Comparison of ENCODE assay signal across 14 cellular contexts in genomic region chr3:108202080-108202479, GRCh38. TPM values are rescaled to one million over a fixed set of nuclear protein-coding genes. Genes with fewer than 3 reads are reported as not detected.
DNase-seq lines count a peak whose midpoint lies in the region; ATAC-seq and TF ChIP-seq lines count a peak whose summit lies in the region.
"Had no signal": no experiment of that assay in that cellular context is flagged by ENCODE, and none has a peak within 500 bp of the region (broad histone marks: within the 10 kb centered on the region; RNA-seq: fewer than 3 reads in every experiment).

No MANE protein-coding gene starts in this region.

- DNase-seq in activated naive CD8-positive, alpha-beta T cell treated with anti-CD3 and anti-CD28 coated beads, Interleukin-2, amount 50 U/mL, for 24 hours: no peak
- DNase-seq in activated naive CD8-positive, alpha-beta T cell treated with anti-CD3 and anti-CD28 coated beads for 36 hours: no peak
- DNase-seq in chondrocyte (ENCODE audit: low spot score) (no peak), WTC11 (ENCODE audit: low spot score) (no peak)
- no peak for DNase-seq in NK-92 treated with Interleukin-12 subunit alpha and Interleukin-12 subunit beta, amount 100 ng/mL, for 24 hours (lab: John Stamatoyannopoulos, UW)
- DNase-seq in stimulated activated CD4-positive, alpha-beta T cell treated with anti-CD3 and anti-CD28 coated beads, Interleukin-4, amount 100 ng/mL, for 1 hour: no peak
- DNase-seq: activated CD8-positive, alpha-beta memory T cell treated with anti-CD3 and anti-CD28 coated beads for 24 hours; activated naive CD4-positive, alpha-beta T cell treated with Interleukin-2 at 50 U/mL for 16 hours; immature natural killer cell; mesendoderm; SHP77 treated with DMSO at 0.1 percent for 48 hours; T1000 had no signal

- H3K4me1 Mint-ChIP-seq in activated naive CD8-positive, alpha-beta T cell treated with anti-CD3 and anti-CD28 coated beads, Interleukin-2, amount 50 U/mL, for 24 hours: peaks cover 30% of the 10 kb centered on the region
- peaks cover 19% of the 10 kb centered on the region for H3K4me1 Mint-ChIP-seq in activated naive CD8-positive, alpha-beta T cell treated with anti-CD3 and anti-CD28 coated beads for 36 hours
- peaks cover 23% of the 10 kb centered on the region for H3K4me1 Mint-ChIP-seq in chondrocyte (ENCODE audit: low read depth)
- peaks cover 12% of the 10 kb centered on the region for H3K4me1 Mint-ChIP-seq in WTC11

- no peaks in the 10 kb centered on the region for H3K9me3 Mint-ChIP-seq in activated naive CD8-positive, alpha-beta T cell treated with anti-CD3 and anti-CD28 coated beads, Interleukin-2, amount 50 U/mL, for 24 hours
- H3K9me3 Mint-ChIP-seq in activated naive CD8-positive, alpha-beta T cell treated with anti-CD3 and anti-CD28 coated beads for 36 hours: no peaks in the 10 kb centered on the region
- H3K9me3 Mint-ChIP-seq in chondrocyte (ENCODE audit: low read depth): no peaks in the 10 kb centered on the region
- no peaks in the 10 kb centered on the region for H3K9me3 Mint-ChIP-seq in WTC11
- H3K9me3 Mint-ChIP-seq: immature natural killer cell had no signal

- POLR2A ChIA-PET in WTC11 (lab: Charles Lee): no interaction called here

- CTCF ChIA-PET in WTC11 (lab: Charles Lee): interaction anchor here (1.7 kb wide), 1 partner anchor 120 kb away, joined by 6 read pairs; no protein-coding TSS in a partner anchor

- no peaks in the 10 kb centered on the region for H3K27me3 Mint-ChIP-seq in activated naive CD8-positive, alpha-beta T cell treated with anti-CD3 and anti-CD28 coated beads, Interleukin-2, amount 50 U/mL, for 24 hours
- no peaks in the 10 kb centered on the region for H3K27me3 Mint-ChIP-seq in activated naive CD8-positive, alpha-beta T cell treated with anti-CD3 and anti-CD28 coated beads for 36 hours
- no peaks in the 10 kb centered on the region for H3K27me3 Mint-ChIP-seq in chondrocyte (ENCODE audit: low read depth)
- no peaks in the 10 kb centered on the region for H3K27me3 Mint-ChIP-seq in WTC11 (ENCODE audit: low read depth)

- peak overlapping the region; percentile 40 for H3K27ac Mint-ChIP-seq in activated naive CD8-positive, alpha-beta T cell treated with anti-CD3 and anti-CD28 coated beads, Interleukin-2, amount 50 U/mL, for 24 hours
- H3K27ac Mint-ChIP-seq in activated naive CD8-positive, alpha-beta T cell treated with anti-CD3 and anti-CD28 coated beads for 36 hours: no peak overlapping the region
- H3K27ac Mint-ChIP-seq in chondrocyte (ENCODE audit: unreplicated experiment) (peak overlapping the region; percentile 80), WTC11 (no peak overlapping the region)

- TF ChIP-seq CTCF in chondrocyte (IDR thresholded peaks at IDR 0.05) (no peak), WTC11 (IDR thresholded peaks at IDR 0.05) (no peak)

- no peak overlapping the region for H3K4me3 Mint-ChIP-seq in activated naive CD8-positive, alpha-beta T cell treated with anti-CD3 and anti-CD28 coated beads, Interleukin-2, amount 50 U/mL, for 24 hours
- H3K4me3 Mint-ChIP-seq in activated naive CD8-positive, alpha-beta T cell treated with anti-CD3 and anti-CD28 coated beads for 36 hours: no peak overlapping the region
- H3K4me3 Mint-ChIP-seq in chondrocyte (ENCODE audit: unreplicated experiment) (no peak overlapping the region), WTC11 (no peak overlapping the region)
- H3K4me3 Mint-ChIP-seq: immature natural killer cell had no signal

- peaks cover 16% of the 10 kb centered on the region for H3K36me3 Mint-ChIP-seq in activated naive CD8-positive, alpha-beta T cell treated with anti-CD3 and anti-CD28 coated beads, Interleukin-2, amount 50 U/mL, for 24 hours (ENCODE audit: low read depth)
- peaks cover 25% of the 10 kb centered on the region for H3K36me3 Mint-ChIP-seq in activated naive CD8-positive, alpha-beta T cell treated with anti-CD3 and anti-CD28 coated beads for 36 hours
- H3K36me3 Mint-ChIP-seq in chondrocyte (ENCODE audit: low read depth): no peaks in the 10 kb centered on the region
- no peaks in the 10 kb centered on the region for H3K36me3 Mint-ChIP-seq in WTC11

- ATAC-seq in activated naive CD8-positive, alpha-beta T cell treated with anti-CD3 and anti-CD28 coated beads, Interleukin-2, amount 50 U/mL, for 24 hours: peak; percentile 57
- ATAC-seq in HG03439 (IDR thresholded peaks at IDR 0.05; ENCODE audit: unreplicated experiment): peak; percentile 51
- ATAC-seq in WTC11: no peak
- no peak for ATAC-seq in HG03469 (IDR thresholded peaks at IDR 0.05; ENCODE audit: unreplicated experiment)

TF ChIP-seq in WTC11, 78 proteins besides CTCF, POLR2A, EP300 and RAD21 (continues in another document):
- TF ChIP-seq ZNF532 (CRISPR knock-in tag; IDR thresholded peaks at IDR 0.05; ENCODE audit: borderline replicate concordance): no peak
- TF ChIP-seq ATF2 (CRISPR knock-in tag; IDR thresholded peaks at IDR 0.05; ENCODE audit: borderline replicate concordance, low read depth): no peak
- TF ChIP-seq ZSCAN18 (CRISPR knock-in tag; IDR thresholded peaks at IDR 0.05): no peak
- no peak for TF ChIP-seq ATF6 (CRISPR knock-in tag; IDR thresholded peaks at IDR 0.05)
- no peak for TF ChIP-seq CREB1 (CRISPR knock-in tag; IDR thresholded peaks at IDR 0.05)

RNA-seq across cellular contexts. Expression of gene IFT57, which starts 20.1 kb away (rescaled TPM):
- total RNA-seq in activated naive CD8-positive, alpha-beta T cell treated with anti-CD3 and anti-CD28 coated beads for 36 hours: 10 to 100 TPM; 34.9 to 35.3 TPM
- 22.4 to 42.9 TPM (median 22.8 TPM) in 3 replicates for total RNA-seq in chondrocyte
- total RNA-seq in WTC11 (2021): 24.8 to 32.1 TPM (median 28.4 TPM) in 3 replicates

Comparison
In these comparisons a context has a peak if more than half of its experiments do, and no peak if none do; other contexts are left out.
1. H3K27ac Mint-ChIP-seq: peak in activated naive CD8-positive, alpha-beta T cell treated with anti-CD3 and anti-CD28 coated beads, Interleukin-2, amount 50 U/mL, for 24 hours (single experiment) and chondrocyte (single experiment); none in activated naive CD8-positive, alpha-beta T cell treated with anti-CD3 and anti-CD28 coated beads for 36 hours (single experiment) and WTC11 (single experiment).
2. ATAC-seq: peak in activated naive CD8-positive, alpha-beta T cell treated with anti-CD3 and anti-CD28 coated beads, Interleukin-2, amount 50 U/mL, for 24 hours (single experiment) and HG03439 (single experiment); none in WTC11 (single experiment) and HG03469 (single experiment).